In the genomic region with DNA sequence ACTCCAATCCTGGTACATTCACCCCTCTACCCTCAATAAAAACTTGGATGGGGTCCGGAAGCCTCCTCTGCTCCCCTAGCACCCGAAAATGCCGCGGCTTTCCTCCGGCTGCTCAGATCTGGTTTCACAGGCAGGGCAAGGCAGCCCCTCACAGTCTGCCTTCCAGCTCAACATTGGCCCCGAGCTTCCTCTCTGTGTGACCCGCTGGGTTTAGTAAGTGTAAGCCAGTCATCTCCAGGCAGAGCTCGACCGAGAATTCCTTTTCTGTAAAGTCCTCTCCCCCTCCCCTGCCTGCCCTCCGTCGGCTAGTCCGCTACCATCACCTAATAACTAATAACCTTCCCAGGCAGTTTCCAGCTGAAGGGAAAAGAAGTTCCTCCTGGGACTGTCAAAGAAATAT, we compare ENCODE assay signal across 10 cellular contexts. TPM values are rescaled to one million over a fixed set of nuclear protein-coding genes. Genes with fewer than 3 reads are reported as not detected.
DNase-seq lines count a peak whose midpoint lies in the region; ATAC-seq and TF ChIP-seq lines count a peak whose summit lies in the region.
"Had no signal": no experiment of that assay in that cellular context is flagged by ENCODE, and none has a peak within 500 bp of the region (broad histone marks: within the 10 kb centered on the region; RNA-seq: fewer than 3 reads in every experiment).

No MANE protein-coding gene starts in this region.

- H3K27ac Mint-ChIP-seq in Calu3 (ENCODE audit: unreplicated experiment): peak overlapping the region; percentile 86
- no peak overlapping the region for H3K27ac Mint-ChIP-seq in activated T-helper 2 cell treated with anti-CD3 and anti-CD28 coated beads, Interferon-gamma antibody, Interleukin-2, Interleukin-4, amounts not matched to agents 10 μg/mL and 5 μg/mL and 100 μg/mL, durations not matched to agents 14 hours and 24 hours and 36 hours
- H3K27ac Mint-ChIP-seq in progenitor cell of endocrine pancreas: no peak overlapping the region
- H3K27ac Mint-ChIP-seq: activated naive CD8-positive, alpha-beta T cell had no signal

- H3K9me3 ChIP-seq in right atrium auricular region (no peaks in the 10 kb centered on the region), OCI-LY7 (ENCODE audit: low read length) (no peaks in the 10 kb centered on the region)

- POLR2A ChIA-PET in OCI-LY7 (lab: Charles Lee): no interaction called here

- CTCF ChIA-PET in Calu3 (lab: Charles Lee) (interaction anchor here (1.1 to 1.3 kb wide), 4 partner anchors 71 to 695 kb away, joined by 3 to 4 read pairs (median 4); no protein-coding TSS in a partner anchor), OCI-LY7 (lab: Charles Lee; ENCODE audit: unreplicated experiment) (no interaction called here)

- no peaks in the 10 kb centered on the region for H3K9me2 ChIP-seq in OCI-LY7 (ENCODE audit: insufficient read depth, low read length)

- TF ChIP-seq CTCF in Calu3 (IDR thresholded peaks at IDR 0.05; ENCODE audit: unreplicated experiment) (no peak), right atrium auricular region (IDR thresholded peaks at IDR 0.05) (no peak), progenitor cell of endocrine pancreas (IDR thresholded peaks at IDR 0.05; ENCODE audit: unreplicated experiment) (no peak), OCI-LY7 (conservative IDR thresholded peaks at IDR 0.05; ENCODE audit: low read length) (no peak)

- no TSS peak for BruUV-seq in Calu3 (replicated peaks; lab: Mats Ljungman, UMichigan)
- no TSS peak for BruUV-seq in OCI-LY7 (replicated peaks; lab: Mats Ljungman, UMichigan)

- DNase-seq in Calu3: no peak
- no peak for DNase-seq in activated T-helper 2 cell treated with anti-CD3 and anti-CD28 coated beads, Interferon-gamma antibody, Interleukin-2, Interleukin-4, amounts not matched to agents 10 μg/mL and 5 μg/mL and 100 μg/mL, durations not matched to agents 14 hours and 24 hours and 36 hours (ENCODE audit: low spot score)
- DNase-seq in right atrium auricular region (ENCODE audit: low spot score): no peak
- no peak for DNase-seq in progenitor cell of endocrine pancreas (ENCODE audit: low spot score, unreplicated experiment)
- DNase-seq in kidney tubule cell (ENCODE audit: low spot score): no peak
- DNase-seq in OCI-LY7 (ENCODE audit: low spot score): no peak
- DNase-seq in DMS153 treated with DMSO at 0.1 percent for 48 hours (lab: John Stamatoyannopoulos, UW; ENCODE audit: unreplicated experiment): no peak
- DNase-seq: DMS79 had no signal

- H3K27me3 ChIP-seq in right atrium auricular region: no peaks in the 10 kb centered on the region

- no peak overlapping the region for H2AFZ ChIP-seq in OCI-LY7 (ENCODE audit: low read length)

- H3K27ac ChIP-seq in right atrium auricular region: peak overlapping the region; percentile 47 to 63
- H3K27ac ChIP-seq in OCI-LY7 (ENCODE audit: low read depth, low read length, poor library complexity, severe bottlenecking): no peak overlapping the region

- no peaks in the 10 kb centered on the region for H3K79me2 ChIP-seq in OCI-LY7 (ENCODE audit: insufficient read depth, low read depth, low read length)

- peak overlapping the region; percentile 31 to 47 for H3K4me3 ChIP-seq in right atrium auricular region
- no peak overlapping the region for H3K4me3 ChIP-seq in OCI-LY7 (ENCODE audit: low read depth, low read length, poor library complexity, severe bottlenecking)

- H4K20me1 ChIP-seq in OCI-LY7 (ENCODE audit: insufficient read depth, low read length): no peaks in the 10 kb centered on the region

- H3K4me2 ChIP-seq in OCI-LY7 (ENCODE audit: low read length): no peak overlapping the region

- H3K4me1 Mint-ChIP-seq in Calu3 (ENCODE audit: low read depth, unreplicated experiment) (peaks cover 56% of the 10 kb centered on the region), progenitor cell of endocrine pancreas (ENCODE audit: low read depth) (peaks cover 28% of the 10 kb centered on the region)
- peaks cover 9% of the 10 kb centered on the region for H3K4me1 Mint-ChIP-seq in activated T-helper 2 cell treated with anti-CD3 and anti-CD28 coated beads, Interferon-gamma antibody, Interleukin-2, Interleukin-4, amounts not matched to agents 10 μg/mL and 5 μg/mL and 100 μg/mL, durations not matched to agents 14 hours and 24 hours and 36 hours (ENCODE audit: low read depth)

- H3K27me3 Mint-ChIP-seq in Calu3 (ENCODE audit: unreplicated experiment) (no peaks in the 10 kb centered on the region), progenitor cell of endocrine pancreas (peaks cover 74% of the 10 kb centered on the region)
- peaks cover 60% of the 10 kb centered on the region for H3K27me3 Mint-ChIP-seq in activated T-helper 2 cell treated with anti-CD3 and anti-CD28 coated beads, Interferon-gamma antibody, Interleukin-2, Interleukin-4, amounts not matched to agents 10 μg/mL and 5 μg/mL and 100 μg/mL, durations not matched to agents 14 hours and 24 hours and 36 hours (ENCODE audit: low read depth)

- H3K4me1 ChIP-seq in right atrium auricular region (peaks cover 0 to 10% of the 10 kb centered on the region in 2 donors), OCI-LY7 (ENCODE audit: insufficient read depth, low read length, poor library complexity, severe bottlenecking) (no peaks in the 10 kb centered on the region)

- intact Hi-C loops in Calu3 (cut with micrococcal nuclease; ENCODE audit: unreplicated experiment) (loop anchor here (5.0 to 10.0 kb wide), 3 partner anchors 125 to 867 kb away; no protein-coding TSS in a partner anchor), OCI-LY7 (cut with micrococcal nuclease; ENCODE audit: unreplicated experiment) (no loop called here)
- intact Hi-C loops in activated T-helper 2 cell treated with anti-CD3 and anti-CD28 coated beads, Interferon-gamma antibody, Interleukin-2, Interleukin-4, amounts not matched to agents 10 μg/mL and 5 μg/mL and 100 μg/mL, durations not matched to agents 14 hours and 24 hours and 36 hours (cut with micrococcal nuclease): no loop called here

- ATAC-seq in GM19467 (IDR thresholded peaks at IDR 0.05; ENCODE audit: unreplicated experiment): no peak

- peak overlapping the region; percentile 87 for H3K4me3 Mint-ChIP-seq in Calu3 (ENCODE audit: low read depth, unreplicated experiment)
- peak overlapping the region; percentile 51 for H3K4me3 Mint-ChIP-seq in activated T-helper 2 cell treated with anti-CD3 and anti-CD28 coated beads, Interferon-gamma antibody, Interleukin-2, Interleukin-4, amounts not matched to agents 10 μg/mL and 5 μg/mL and 100 μg/mL, durations not matched to agents 14 hours and 24 hours and 36 hours (ENCODE audit: low read depth)
- H3K4me3 Mint-ChIP-seq in progenitor cell of endocrine pancreas (ENCODE audit: low read depth): peak overlapping the region; percentile 39

- H3K36me3 Mint-ChIP-seq in Calu3 (ENCODE audit: insufficient read depth, unreplicated experiment) (peaks cover 85% of the 10 kb centered on the region), progenitor cell of endocrine pancreas (ENCODE audit: insufficient read depth) (no peaks in the 10 kb centered on the region)
- no peaks in the 10 kb centered on the region for H3K36me3 Mint-ChIP-seq in activated T-helper 2 cell treated with anti-CD3 and anti-CD28 coated beads, Interferon-gamma antibody, Interleukin-2, Interleukin-4, amounts not matched to agents 10 μg/mL and 5 μg/mL and 100 μg/mL, durations not matched to agents 14 hours and 24 hours and 36 hours (ENCODE audit: low read depth)
- H3K36me3 Mint-ChIP-seq: activated naive CD8-positive, alpha-beta T cell had no signal

- no peaks in the 10 kb centered on the region for H3K36me3 ChIP-seq in right atrium auricular region
- no peaks in the 10 kb centered on the region for H3K36me3 ChIP-seq in OCI-LY7 (ENCODE audit: insufficient read depth, low read length)

- H3K9me3 Mint-ChIP-seq in Calu3 (ENCODE audit: low read depth, unreplicated experiment) (no peaks in the 10 kb centered on the region), progenitor cell of endocrine pancreas (ENCODE audit: low read depth) (no peaks in the 10 kb centered on the region)
- no peaks in the 10 kb centered on the region for H3K9me3 Mint-ChIP-seq in activated T-helper 2 cell treated with anti-CD3 and anti-CD28 coated beads, Interferon-gamma antibody, Interleukin-2, Interleukin-4, amounts not matched to agents 10 μg/mL and 5 μg/mL and 100 μg/mL, durations not matched to agents 14 hours and 24 hours and 36 hours

RNA-seq across cellular contexts. Expression of gene INHBA, which starts 3.4 kb away (rescaled TPM):
- 44.5 and 68.9 TPM in 2 replicates for total RNA-seq in Calu3 (2022)
- total RNA-seq in activated T-helper 2 cell treated with anti-CD3 and anti-CD28 coated beads, Interferon-gamma antibody, Interleukin-2, Interleukin-4, amounts not matched to agents 10 μg/mL and 5 μg/mL and 100 μg/mL, durations not matched to agents 14 hours and 24 hours and 36 hours: 0.97 and 1.0 TPM in 2 replicates
- 10 to 100 TPM in 1 of 2 donors, 1 to 10 TPM in 1; 4.0 to 22.2 TPM for total RNA-seq in right atrium auricular region
- 0.31 and 0.34 TPM in 2 replicates for total RNA-seq in progenitor cell of endocrine pancreas
- total RNA-seq in OCI-LY7 (2014; rRNA removed; shearing (Covaris generic)): not detected in 2 replicates
- not detected in 2 replicates for total RNA-seq in OCI-LY7 (2022)
